In the genomic region with DNA sequence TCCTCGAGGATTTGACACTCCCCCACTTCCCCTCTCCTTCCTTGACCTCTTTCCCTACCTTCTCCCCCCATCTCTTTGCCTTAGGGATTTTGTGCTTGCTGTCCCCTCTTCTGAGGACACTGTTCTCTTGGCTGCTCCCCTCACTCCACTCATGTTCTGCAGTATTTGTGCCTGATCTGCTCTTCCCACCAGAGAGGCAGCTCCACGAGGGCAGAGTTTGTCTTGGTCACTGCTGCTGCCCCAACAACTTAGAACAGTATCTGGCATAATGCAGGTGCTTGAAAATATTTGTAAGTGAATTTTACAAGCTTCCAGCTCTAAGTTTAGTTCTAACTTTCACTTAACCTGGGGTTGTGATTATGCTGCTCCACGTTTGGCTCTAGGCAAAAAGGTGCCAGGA, we compare ENCODE assay signal across 13 cellular contexts. TPM values are rescaled to one million over a fixed set of nuclear protein-coding genes. Genes with fewer than 3 reads are reported as not detected.
DNase-seq lines count a peak whose midpoint lies in the region; ATAC-seq and TF ChIP-seq lines count a peak whose summit lies in the region.
"Had no signal": no experiment of that assay in that cellular context is flagged by ENCODE, and none has a peak within 500 bp of the region (broad histone marks: within the 10 kb centered on the region; RNA-seq: fewer than 3 reads in every experiment).

No MANE protein-coding gene starts in this region.

- no peak overlapping the region for H3K4me3 Mint-ChIP-seq in activated naive CD4-positive, alpha-beta T cell treated with anti-CD3 and anti-CD28 coated beads, Interleukin-2, amount 10 ng/mL, durations not matched to agents 7 days and 5 days
- peak overlapping the region; percentile 64 for H3K4me3 Mint-ChIP-seq in activated CD4-positive, alpha-beta memory T cell treated with anti-CD3 and anti-CD28 coated beads for 36 hours
- H3K4me3 Mint-ChIP-seq in naive B cell: peak overlapping the region in 5 of 8 donors; percentile 9 to 75 (median 23)
- H3K4me3 Mint-ChIP-seq: mesothelial cell of epicardium had no signal

- H3K4me1 Mint-ChIP-seq in activated naive CD4-positive, alpha-beta T cell treated with anti-CD3 and anti-CD28 coated beads, Interleukin-2, amount 10 ng/mL, durations not matched to agents 7 days and 5 days: peaks cover 89% of the 10 kb centered on the region
- H3K4me1 Mint-ChIP-seq in activated CD4-positive, alpha-beta memory T cell treated with anti-CD3 and anti-CD28 coated beads for 36 hours (ENCODE audit: low read depth): peaks cover 86% of the 10 kb centered on the region
- peaks cover 67 to 94% (median 74%) of the 10 kb centered on the region in 3 donors for H3K4me1 Mint-ChIP-seq in naive B cell

- in situ Hi-C loops in GM13976 (cut with MboI; ENCODE audit: low sequenced_read_pairs, unreplicated experiment): no loop called here

- no peak overlapping the region for H3K4me3 ChIP-seq in tibial artery
- H3K4me3 ChIP-seq: upper lobe of left lung had no signal

- no peaks in the 10 kb centered on the region for H3K27me3 ChIP-seq in tibial artery
- H3K27me3 ChIP-seq: upper lobe of left lung had no signal

- no peaks in the 10 kb centered on the region for H3K27me3 Mint-ChIP-seq in activated naive CD4-positive, alpha-beta T cell treated with anti-CD3 and anti-CD28 coated beads, Interleukin-2, amount 10 ng/mL, durations not matched to agents 7 days and 5 days
- H3K27me3 Mint-ChIP-seq in activated CD4-positive, alpha-beta memory T cell treated with anti-CD3 and anti-CD28 coated beads for 36 hours: no peaks in the 10 kb centered on the region
- no peaks in the 10 kb centered on the region for H3K27me3 Mint-ChIP-seq in naive B cell

- peaks cover 68% of the 10 kb centered on the region for H3K36me3 Mint-ChIP-seq in activated naive CD4-positive, alpha-beta T cell treated with anti-CD3 and anti-CD28 coated beads, Interleukin-2, amount 10 ng/mL, durations not matched to agents 7 days and 5 days
- H3K36me3 Mint-ChIP-seq in activated CD4-positive, alpha-beta memory T cell treated with anti-CD3 and anti-CD28 coated beads for 36 hours: peaks cover 14% of the 10 kb centered on the region
- H3K36me3 Mint-ChIP-seq in naive B cell: peaks cover 0 to 1% of the 10 kb centered on the region in 2 donors
- H3K36me3 Mint-ChIP-seq: mesothelial cell of epicardium had no signal

- no peaks in the 10 kb centered on the region for H3K36me3 ChIP-seq in tibial artery
- H3K36me3 ChIP-seq: upper lobe of left lung, WERI-Rb-1 had no signal

- POLR2A ChIA-PET in activated CD4-positive, alpha-beta memory T cell treated with anti-CD3 and anti-CD28 coated beads for 36 hours (lab: Charles Lee): interaction anchor here (0.7 to 9.8 kb wide), 3 partner anchors 11 to 26 kb away, joined by 3 to 110 read pairs (median 3); a partner anchor contains a TSS

- H3K27ac Mint-ChIP-seq in activated naive CD4-positive, alpha-beta T cell treated with anti-CD3 and anti-CD28 coated beads, Interleukin-2, amount 10 ng/mL, durations not matched to agents 7 days and 5 days: peak overlapping the region; percentile 95
- H3K27ac Mint-ChIP-seq in activated CD4-positive, alpha-beta memory T cell treated with anti-CD3 and anti-CD28 coated beads for 36 hours: peak overlapping the region; percentile 96
- H3K27ac Mint-ChIP-seq in naive B cell: peak overlapping the region; percentile 90 to 99 (median 94)
- H3K27ac Mint-ChIP-seq: mesothelial cell of epicardium had no signal

- TF ChIP-seq CTCF in tibial artery (IDR thresholded peaks at IDR 0.05): no peak
- no peak for TF ChIP-seq CTCF in GM13976 (IDR thresholded peaks at IDR 0.05; ENCODE audit: borderline replicate concordance, control extremely low read depth, extremely low read depth, insufficient read depth, missing control alignments)

- ATAC-seq in naive B cell (ENCODE audit: low read depth in 2 of 2): no peak

- no peaks in the 10 kb centered on the region for H3K9me3 ChIP-seq in tibial artery
- H3K9me3 ChIP-seq: upper lobe of left lung had no signal

- no peaks in the 10 kb centered on the region for H3K9me3 Mint-ChIP-seq in activated naive CD4-positive, alpha-beta T cell treated with anti-CD3 and anti-CD28 coated beads, Interleukin-2, amount 10 ng/mL, durations not matched to agents 7 days and 5 days
- H3K9me3 Mint-ChIP-seq in activated CD4-positive, alpha-beta memory T cell treated with anti-CD3 and anti-CD28 coated beads for 36 hours: no peaks in the 10 kb centered on the region
- no peaks in the 10 kb centered on the region for H3K9me3 Mint-ChIP-seq in naive B cell
- H3K9me3 Mint-ChIP-seq: mesothelial cell of epicardium had no signal

- peak overlapping the region; percentile 48 to 62 for H3K27ac ChIP-seq in tibial artery
- H3K27ac ChIP-seq: upper lobe of left lung, WERI-Rb-1 had no signal

- CTCF ChIA-PET in activated naive CD4-positive, alpha-beta T cell treated with anti-CD3 and anti-CD28 coated beads, Interleukin-2, amount 10 ng/mL, durations not matched to agents 7 days and 5 days (lab: Charles Lee): interaction anchor here (1.5 to 24.2 kb wide), 7 partner anchors 10 to 89 kb away, joined by 4 to 272 read pairs (median 7); a partner anchor contains a TSS
- CTCF ChIA-PET in activated CD4-positive, alpha-beta memory T cell treated with anti-CD3 and anti-CD28 coated beads for 36 hours (lab: Charles Lee): interaction anchor here (0.6 to 13.8 kb wide), 5 partner anchors 11 to 80 kb away, joined by 3 to 96 read pairs (median 8); no protein-coding TSS in a partner anchor

- DNase-seq in activated naive CD4-positive, alpha-beta T cell treated with anti-CD3 and anti-CD28 coated beads, Interleukin-2, amount 10 ng/mL, durations not matched to agents 7 days and 5 days: no peak
- no peak for DNase-seq in activated naive CD4-positive, alpha-beta T cell treated with anti-CD3 and anti-CD28 coated beads, Interleukin-2, amount 50 U/mL, for 16 hours
- DNase-seq in activated CD4-positive, alpha-beta memory T cell treated with anti-CD3 and anti-CD28 coated beads for 36 hours: no peak
- DNase-seq in naive B cell (no peak), tibial artery (no peak), NCI-H2171 (lab: John Stamatoyannopoulos, UW) (no peak), NCI-H524 (lab: John Stamatoyannopoulos, UW) (no peak), GM13976 (ENCODE audit: low spot score) (no peak)
- DNase-seq: posterior cingulate gyrus; stimulated activated CD4-positive, alpha-beta T cell treated with anti-CD3 and anti-CD28 coated beads, Interleukin-15, amount 100 ng/mL, for 24 hours; upper lobe of left lung; WERI-Rb-1 had no signal

- peaks cover 0 to 81% (median 45%) of the 10 kb centered on the region in 4 donors for H3K4me1 ChIP-seq in tibial artery

- intact Hi-C loops in activated CD4-positive, alpha-beta memory T cell treated with anti-CD3 and anti-CD28 coated beads for 36 hours (cut with micrococcal nuclease): no loop called here
- intact Hi-C loops in tibial artery (cut with DNase I; ENCODE audit: low total_unique reads): loop anchor here (10.0 kb wide), 1 partner anchor 143 kb away; no protein-coding TSS in a partner anchor

RNA-seq across cellular contexts. Expression of a gene that starts 10.0 kb away (rescaled TPM):
- total RNA-seq in activated CD4-positive, alpha-beta memory T cell treated with anti-CD3 and anti-CD28 coated beads for 36 hours: 100 to 1,000 TPM; 170 to 183 TPM
- 100 to 1,000 TPM in 1 of 6 donors, 10 to 100 TPM in 5; 67.8 to 119 (median 95.5) TPM for polyA plus RNA-seq in naive B cell (ENCODE audit: low read depth in 6 of 6)
